Comparison of ENCODE assay signal across 19 cellular contexts in genomic region chr2:140814141-140814540, GRCh38.
DNase-seq lines count a peak whose midpoint lies in the region; ATAC-seq and TF ChIP-seq lines count a peak whose summit lies in the region.
"Had no signal": no experiment of that assay in that cellular context is flagged by ENCODE, and none has a peak within 500 bp of the region (broad histone marks: within the 10 kb centered on the region; RNA-seq: fewer than 3 reads in every experiment).

No MANE protein-coding gene starts in this region.

- no peaks in the 10 kb centered on the region for H4K20me1 ChIP-seq in PC-3 (ENCODE audit: low read length)

- no peaks in the 10 kb centered on the region for H3K9me2 ChIP-seq in PC-3 (replicated peaks; ENCODE audit: low read length)

- DNase-seq in NCI-H1417 (lab: John Stamatoyannopoulos, UW) (peak in 2 of 3 experiments; percentile 15 to 57), NCI-H1417 treated with DMSO at 0.1 percent for 48 hours (lab: John Stamatoyannopoulos, UW) (no peak), COLO668 (lab: John Stamatoyannopoulos, UW; ENCODE audit: unreplicated experiment) (peak; percentile 52), LNCaP clone FGC (ENCODE audit: low read depth) (peak; percentile 10), NCI-H510A treated with DMSO at 0.1 percent for 48 hours (lab: John Stamatoyannopoulos, UW) (peak; percentile 10), PC-3 (no peak), Right ventricle myocardium superior (no peak)
- no peak for DNase-seq in activated CD4-positive, alpha-beta T cell treated with anti-CD3 and anti-CD28 coated beads, Interleukin-2, amount 10 ng/mL, durations not matched to agents 7 days and 5 days
- DNase-seq: GDM1, Karpas-422, MG63, NCI-H146, NCI-H2107, PC-9, T-cell had no signal

- no peak overlapping the region for H3K27ac Mint-ChIP-seq in activated CD4-positive, alpha-beta T cell treated with anti-CD3 and anti-CD28 coated beads, Interleukin-2, amount 10 ng/mL, durations not matched to agents 7 days and 5 days
- H3K27ac Mint-ChIP-seq: B cell; CD14-positive monocyte; T-cell; T-helper 2 cell treated with Interferon-gamma antibody and Interleukin-4, amounts not matched to agents 5 μg/mL and 100 μg/mL, for 36 hours had no signal

- H3K4me1 Mint-ChIP-seq in activated CD4-positive, alpha-beta T cell treated with anti-CD3 and anti-CD28 coated beads, Interleukin-2, amount 10 ng/mL, durations not matched to agents 7 days and 5 days, result no peaks in the 10 kb centered on the region
- H3K4me1 Mint-ChIP-seq: B cell, CD14-positive monocyte, T-cell had no signal

- H3K79me2 ChIP-seq in PC-3 (ENCODE audit: low read length), result no peaks in the 10 kb centered on the region

- POLR2A ChIA-PET in activated CD4-positive, alpha-beta T cell treated with anti-CD3 and anti-CD28 coated beads, Interleukin-2, amount 10 ng/mL, durations not matched to agents 7 days and 5 days (lab: Charles Lee), result no interaction called here
- POLR2A ChIA-PET in PC-3 (lab: Charles Lee; ENCODE audit: unreplicated experiment), result no interaction called here

- no peaks in the 10 kb centered on the region for H3K9me3 ChIP-seq in PC-3 (ENCODE audit: low read length)
- H3K9me3 ChIP-seq: A549, MG63 had no signal

- H3K4me1 ChIP-seq in PC-3 (ENCODE audit: insufficient read depth, low read length), result no peaks in the 10 kb centered on the region
- H3K4me1 ChIP-seq: A549 had no signal

- TF ChIP-seq CTCF in LNCaP clone FGC (IDR thresholded peaks at IDR 0.05; ENCODE audit: control insufficient read depth, extremely low read depth, insufficient read depth), result no peak
- no peak for TF ChIP-seq CTCF in PC-3 (conservative IDR thresholded peaks at IDR 0.05; ENCODE audit: low read depth, low read length)

- H3K9me3 Mint-ChIP-seq in activated CD4-positive, alpha-beta T cell treated with anti-CD3 and anti-CD28 coated beads, Interleukin-2, amount 10 ng/mL, durations not matched to agents 7 days and 5 days, result no peaks in the 10 kb centered on the region

- no peaks in the 10 kb centered on the region for H3K36me3 ChIP-seq in PC-3 (ENCODE audit: low read depth, low read length)
- H3K36me3 ChIP-seq: MG63 had no signal

- H3K4me3 ChIP-seq in LNCaP clone FGC (ENCODE audit: low read depth, low read length) (no peak overlapping the region), PC-3 (ENCODE audit: low read length) (no peak overlapping the region)
- H3K4me3 ChIP-seq: A549, MG63, PC-9 had no signal

- H3K36me3 Mint-ChIP-seq in activated CD4-positive, alpha-beta T cell treated with anti-CD3 and anti-CD28 coated beads, Interleukin-2, amount 10 ng/mL, durations not matched to agents 7 days and 5 days (ENCODE audit: low read depth), result no peaks in the 10 kb centered on the region
- H3K36me3 Mint-ChIP-seq: CD14-positive monocyte, T-cell had no signal

- H3K4me3 Mint-ChIP-seq in activated CD4-positive, alpha-beta T cell treated with anti-CD3 and anti-CD28 coated beads, Interleukin-2, amount 10 ng/mL, durations not matched to agents 7 days and 5 days, result no peak overlapping the region
- H3K4me3 Mint-ChIP-seq: B cell; CD14-positive monocyte; T-cell; T-helper 2 cell treated with Interferon-gamma antibody and Interleukin-4, amounts not matched to agents 5 μg/mL and 100 μg/mL, for 36 hours had no signal

- intact Hi-C loops in PC-3 (cut with micrococcal nuclease), result loop anchor here (10.0 kb wide), 2 partner anchors 159 to 189 kb away; no protein-coding TSS in a partner anchor
- intact Hi-C loops in Right ventricle myocardium superior (cut with DNase I), result no loop called here

- no peaks in the 10 kb centered on the region for H3K27me3 Mint-ChIP-seq in activated CD4-positive, alpha-beta T cell treated with anti-CD3 and anti-CD28 coated beads, Interleukin-2, amount 10 ng/mL, durations not matched to agents 7 days and 5 days
- H3K27me3 Mint-ChIP-seq: B cell, T-cell had no signal

- CTCF ChIA-PET in activated CD4-positive, alpha-beta T cell treated with anti-CD3 and anti-CD28 coated beads, Interleukin-2, amount 10 ng/mL, durations not matched to agents 7 days and 5 days (lab: Charles Lee), result no interaction called here
- CTCF ChIA-PET in PC-3 (lab: Charles Lee), result no interaction called here

- H3K9ac ChIP-seq in PC-3 (ENCODE audit: low read length), result no peak overlapping the region

- no peak for ATAC-seq in PC-3
- ATAC-seq in Right ventricle myocardium superior (ENCODE audit: poor library complexity), result no peak
- ATAC-seq: A549, T-cell had no signal

- H3K27ac ChIP-seq in PC-3 (ENCODE audit: low read length), result no peak overlapping the region
- H3K27ac ChIP-seq: A549, PC-9 had no signal

- no peak overlapping the region for H2AFZ ChIP-seq in PC-3 (ENCODE audit: low read length)
- H2AFZ ChIP-seq: PC-9 had no signal

- BruUV-seq in PC-3 (replicated peaks; lab: Mats Ljungman, UMichigan), result no TSS peak

- H3K27me3 ChIP-seq in PC-3 (ENCODE audit: low read length), result no peaks in the 10 kb centered on the region
- H3K27me3 ChIP-seq: MG63 had no signal

- no peak overlapping the region for H3K4me2 ChIP-seq in PC-3 (ENCODE audit: low read length)
- H3K4me2 ChIP-seq: A549, PC-9 had no signal

- no peaks in the 10 kb centered on the region for H3F3A ChIP-seq in PC-3 (ENCODE audit: low read length, unreplicated experiment)

Comparison
In these comparisons a context has a peak if more than half of its experiments do, and no peak if none do; other contexts are left out.
1. DNase-seq: peak in NCI-H1417 (2 of 3), COLO668 (single experiment), LNCaP clone FGC (single experiment) and NCI-H510A treated with DMSO at 0.1 percent for 48 hours (single experiment); none in NCI-H1417 treated with DMSO at 0.1 percent for 48 hours (single experiment), activated CD4-positive, alpha-beta T cell treated with anti-CD3 and anti-CD28 coated beads, Interleukin-2, amount 10 ng/mL, durations not matched to agents 7 days and 5 days (single experiment), PC-3 (single experiment) and Right ventricle myocardium superior (single experiment).